In genomic region chr16:72291531-72291981, GRCh38 we compare ENCODE assay signal across 1 cellular context.
TF ChIP-seq lines count a peak whose summit lies in the region.

No MANE protein-coding gene starts in this region.

TF ChIP-seq in SK-N-SH treated with all-trans-retinoic acid at 6 μM for 48 hours, 23 proteins besides CTCF, POLR2A, EP300 and RAD21 (continued from another document):
- TF ChIP-seq, protein P1, sequence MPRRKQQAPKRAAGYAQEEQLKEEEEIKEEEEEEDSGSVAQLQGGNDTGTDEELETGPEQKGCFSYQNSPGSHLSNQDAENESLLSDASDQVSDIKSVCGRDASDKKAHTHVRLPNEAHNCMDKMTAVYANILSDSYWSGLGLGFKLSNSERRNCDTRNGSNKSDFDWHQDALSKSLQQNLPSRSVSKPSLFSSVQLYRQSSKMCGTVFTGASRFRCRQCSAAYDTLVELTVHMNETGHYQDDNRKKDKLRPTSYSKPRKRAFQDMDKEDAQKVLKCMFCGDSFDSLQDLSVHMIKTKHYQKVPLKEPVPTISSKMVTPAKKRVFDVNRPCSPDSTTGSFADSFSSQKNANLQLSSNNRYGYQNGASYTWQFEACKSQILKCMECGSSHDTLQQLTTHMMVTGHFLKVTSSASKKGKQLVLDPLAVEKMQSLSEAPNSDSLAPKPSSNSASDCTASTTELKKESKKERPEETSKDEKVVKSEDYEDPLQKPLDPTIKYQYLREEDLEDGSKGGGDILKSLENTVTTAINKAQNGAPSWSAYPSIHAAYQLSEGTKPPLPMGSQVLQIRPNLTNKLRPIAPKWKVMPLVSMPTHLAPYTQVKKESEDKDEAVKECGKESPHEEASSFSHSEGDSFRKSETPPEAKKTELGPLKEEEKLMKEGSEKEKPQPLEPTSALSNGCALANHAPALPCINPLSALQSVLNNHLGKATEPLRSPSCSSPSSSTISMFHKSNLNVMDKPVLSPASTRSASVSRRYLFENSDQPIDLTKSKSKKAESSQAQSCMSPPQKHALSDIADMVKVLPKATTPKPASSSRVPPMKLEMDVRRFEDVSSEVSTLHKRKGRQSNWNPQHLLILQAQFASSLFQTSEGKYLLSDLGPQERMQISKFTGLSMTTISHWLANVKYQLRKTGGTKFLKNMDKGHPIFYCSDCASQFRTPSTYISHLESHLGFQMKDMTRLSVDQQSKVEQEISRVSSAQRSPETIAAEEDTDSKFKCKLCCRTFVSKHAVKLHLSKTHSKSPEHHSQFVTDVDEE (CRISPR knock-in tag; IDR thresholded peaks at IDR 0.05) = no peak
- no peak for TF ChIP-seq OSR1 (CRISPR knock-in tag; IDR thresholded peaks at IDR 0.05)
